In the genomic region with DNA sequence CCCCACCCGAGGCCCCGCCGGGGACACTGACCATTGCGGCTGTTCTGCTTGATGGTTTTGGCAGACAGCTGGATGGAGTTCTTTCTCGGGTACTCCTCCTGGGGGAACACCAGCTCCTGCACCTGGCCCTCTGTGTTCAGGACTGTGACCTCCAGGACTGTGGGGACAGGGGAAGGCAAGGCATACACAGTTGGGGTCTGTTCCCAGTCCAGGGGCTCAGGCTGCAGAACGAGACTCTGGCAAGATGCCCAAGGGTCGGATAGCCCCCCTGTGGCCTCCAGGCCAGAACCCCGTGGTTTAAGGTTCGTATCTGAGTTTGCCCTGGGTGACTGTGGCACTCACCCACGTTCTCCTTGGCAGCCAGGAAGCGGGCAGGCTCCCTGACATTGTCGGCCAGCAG, we compare ENCODE assay signal across 24 cellular contexts. TPM values are rescaled to one million over a fixed set of nuclear protein-coding genes. Genes with fewer than 3 reads are reported as not detected.
DNase-seq lines count a peak whose midpoint lies in the region; ATAC-seq, FAIRE-seq and TF ChIP-seq lines count a peak whose summit lies in the region.
"Had no signal": no experiment of that assay in that cellular context is flagged by ENCODE, and none has a peak within 500 bp of the region (broad histone marks: within the 10 kb centered on the region; RNA-seq: fewer than 3 reads in every experiment).

No MANE protein-coding gene starts in this region.

- H2AFZ ChIP-seq in trophoblast cell (ENCODE audit: insufficient read depth, low read length, poor library complexity) = no peak overlapping the region

- POLR2A ChIA-PET in HEK293 (lab: Yijun Ruan, JAX) = interaction anchor here (0.6 to 2.7 kb wide), 2 partner anchors 22 to 43 kb away, joined by 3 to 9 read pairs; partner anchors contain the start of gene ASF1B

- no peak overlapping the region for H4K91ac ChIP-seq in trophoblast cell (ENCODE audit: low read depth, low read length)

- H4K20me1 ChIP-seq in BLaER1 treated with 17β-estradiol and CSF1 and Interleukin-3, amounts not matched to agents 10 nM and 100 nM = peaks cover 6 to 45% (median 14%) of the 10 kb centered on the region in 11 experiments; a peak in 13 of 22 replicates

- peaks cover 30 to 71% (median 49%) of the 10 kb centered on the region in 11 experiments for H3K36me3 ChIP-seq in BLaER1 treated with 17β-estradiol and CSF1 and Interleukin-3, amounts not matched to agents 10 nM and 100 nM
- H3K36me3 ChIP-seq in HEK293 (ENCODE audit: control insufficient read depth in 2 of 2, insufficient read depth in 1 of 2, low read length in 2 of 2) (peaks cover 0 to 80% of the 10 kb centered on the region in 2 experiments; a peak in 2 of 3 replicates), trophoblast cell (ENCODE audit: control insufficient read depth in 1 of 2, insufficient read depth in 2 of 2, low read length in 2 of 2) (peaks cover 13 to 23% of the 10 kb centered on the region in 2 experiments)

- H2BK120ac ChIP-seq in trophoblast cell (ENCODE audit: insufficient read depth, low read length, poor library complexity) = no peak overlapping the region

- no peaks in the 10 kb centered on the region for H3K79me2 ChIP-seq in trophoblast cell (ENCODE audit: control insufficient read depth, insufficient read depth, low read length, poor library complexity)

- peak overlapping the region in 9 of 11 experiments; percentile 44 to 83 (median 68); a peak in 19 of 22 replicates for H3K4me2 ChIP-seq in BLaER1 treated with 17β-estradiol and CSF1 and Interleukin-3, amounts not matched to agents 10 nM and 100 nM
- no peak overlapping the region for H3K4me2 ChIP-seq in trophoblast cell (ENCODE audit: low read length)
- H3K4me2 ChIP-seq: A549 had no signal

- no peak overlapping the region for H3K4ac ChIP-seq in trophoblast cell (ENCODE audit: low read depth, low read length)

- no peaks in the 10 kb centered on the region for H3K27me3 ChIP-seq in BLaER1 treated with 17β-estradiol and CSF1 and Interleukin-3, amounts not matched to agents 10 nM and 100 nM
- no peaks in the 10 kb centered on the region for H3K27me3 ChIP-seq in trophoblast cell (ENCODE audit: insufficient read depth, low read length)
- H3K27me3 ChIP-seq: BE2C had no signal

- H3K4me3 ChIP-seq in BLaER1 treated with 17β-estradiol and CSF1 and Interleukin-3, amounts not matched to agents 10 nM and 100 nM = no peak overlapping the region
- H3K4me3 ChIP-seq in HEK293 (ENCODE audit: low read depth, low read length) (no peak overlapping the region), trophoblast cell (ENCODE audit: low read depth, low read length) (peak overlapping the region; percentile 2)
- H3K4me3 ChIP-seq: A549 had no signal

- no peak overlapping the region for H2BK5ac ChIP-seq in trophoblast cell (ENCODE audit: low read depth, low read length, poor library complexity)

- no peak overlapping the region for H2AK5ac ChIP-seq in trophoblast cell (ENCODE audit: low read length)

- H3K9me3 ChIP-seq in BLaER1 treated with 17β-estradiol and CSF1 and Interleukin-3, amounts not matched to agents 10 nM and 100 nM (replicated peaks in 1 of 11) = no peaks in the 10 kb centered on the region
- no peaks in the 10 kb centered on the region for H3K9me3 ChIP-seq in HEK293 (ENCODE audit: control insufficient read depth, insufficient read depth, low read depth, low read length)
- H3K9me3 ChIP-seq in trophoblast cell (ENCODE audit: insufficient read depth, low read depth, low read length) = peaks cover 3% of the 10 kb centered on the region
- H3K9me3 ChIP-seq: A549, BE2C, Caco-2 had no signal

- H3K23ac ChIP-seq in trophoblast cell (ENCODE audit: low read length) = no peak overlapping the region

- no peak overlapping the region for H4K8ac ChIP-seq in trophoblast cell (ENCODE audit: low read depth, low read length)

- H2BK12ac ChIP-seq in trophoblast cell (ENCODE audit: low read length) = no peak overlapping the region

- TF ChIP-seq POLR2A in GM12892 (IDR thresholded peaks at IDR 0.05; ENCODE audit: low read depth, low read length) = no peak

- H3K18ac ChIP-seq in trophoblast cell (ENCODE audit: low read length) = no peak overlapping the region

- peak overlapping the region in 6 of 11 experiments; percentile 2 to 56 (median 32); a peak in 9 of 22 replicates for H3K9ac ChIP-seq in BLaER1 treated with 17β-estradiol and CSF1 and Interleukin-3, amounts not matched to agents 10 nM and 100 nM
- H3K9ac ChIP-seq in trophoblast cell (ENCODE audit: low read length) = no peak overlapping the region

- no peak for ATAC-seq in HG03460 (IDR thresholded peaks at IDR 0.05; ENCODE audit: unreplicated experiment)
- ATAC-seq: A549; CD8-positive, alpha-beta T cell had no signal

- DNase-seq in myocyte (ENCODE audit: low read depth) (peak; percentile 48), trophoblast cell (no peak), GM12892 (ENCODE audit: insufficient read length) (no peak), NCI-H524 (lab: John Stamatoyannopoulos, UW) (no peak)
- DNase-seq in activated T-cell treated with anti-CD3 and anti-CD28 coated beads, Interleukin-2, amount 50 U/mL, for 1 hour = no peak
- DNase-seq: 8988T; ACHN; AML-193; BE2C; Caco-2; CD4-positive, CD25-positive, alpha-beta regulatory T cell; CD8-positive, alpha-beta T cell; DMS153; DND-41; GOT3; HCEC 1CT had no signal

- no peak for TF ChIP-seq CTCF in HEK293 (tag by site-specific recombination; IDR thresholded peaks at IDR 0.05)

- no peak overlapping the region for H3K14ac ChIP-seq in trophoblast cell (ENCODE audit: low read length)

- peaks cover 14 to 53% (median 41%) of the 10 kb centered on the region in 10 experiments; a peak in 19 of 20 replicates for H3K4me1 ChIP-seq in BLaER1 treated with 17β-estradiol and CSF1 and Interleukin-3, amounts not matched to agents 10 nM and 100 nM
- H3K4me1 ChIP-seq in HEK293 (ENCODE audit: control insufficient read depth, insufficient read depth, low read length) = no peaks in the 10 kb centered on the region
- H3K4me1 ChIP-seq in trophoblast cell (ENCODE audit: control insufficient read depth in 1 of 2, insufficient read depth in 2 of 2, low read length in 2 of 2) = no peaks in the 10 kb centered on the region
- H3K4me1 ChIP-seq: A549, BE2C, Caco-2 had no signal

- no peak for FAIRE-seq in GM12892 (lab: Jason Lieb, UNC)
- FAIRE-seq: A549, G401.6, GM18507, H54 had no signal

- H3K79me1 ChIP-seq in trophoblast cell (ENCODE audit: low read length) = no peaks in the 10 kb centered on the region

- peak overlapping the region in 3 of 11 experiments; percentile 23 to 40 (median 34); a peak in 3 of 22 replicates for H3K27ac ChIP-seq in BLaER1 treated with 17β-estradiol and CSF1 and Interleukin-3, amounts not matched to agents 10 nM and 100 nM
- H3K27ac ChIP-seq in HEK293 (ENCODE audit: extremely low read depth, low read depth, low read length) (no peak overlapping the region), trophoblast cell (ENCODE audit: low read depth, low read length) (no peak overlapping the region)
- H3K27ac ChIP-seq: A549, C4-2B had no signal

- CTCF ChIA-PET in HEK293 (lab: Yijun Ruan, JAX) = interaction anchor here (0.5 to 1.4 kb wide), 3 partner anchors 11 to 321 kb away, joined by 3 to 5 read pairs (median 4); no protein-coding TSS in a partner anchor

- no peak overlapping the region for H4K12ac ChIP-seq in trophoblast cell (ENCODE audit: low read depth, low read length)

- no CpG with 5 or more reads among the region's 12 CpGs for WGBS in trophoblast cell (ENCODE audit: extremely low coverage, insufficient coverage, insufficient read length)

TF ChIP-seq in HEK293, 187 proteins besides CTCF, POLR2A, EP300 and RAD21:
- TF ChIP-seq ZNF248 (tag by site-specific recombination; IDR thresholded peaks at IDR 0.05) (no peak), ZNF600 (tag by site-specific recombination; IDR thresholded peaks at IDR 0.05) (peak; percentile 60; the same call in 1 of the 2 replicates), ZNF132 (tag by site-specific recombination; IDR thresholded peaks at IDR 0.05; ENCODE audit: borderline replicate concordance) (no peak), SETDB1 (IDR thresholded peaks at IDR 0.05; ENCODE audit: insufficient read length, low read length) (no peak)

RNA-seq across cellular contexts. Expression of gene ASF1B, which starts 22.7 kb away (rescaled TPM):
- 0.26 and 0.67 TPM in 2 replicates for total RNA-seq in myocyte
- polyA plus RNA-seq in myocyte (2012) = 0.43 TPM
- 14.9 and 16.1 TPM in 2 replicates for polyA plus RNA-seq in trophoblast cell (2013)
- polyA plus RNA-seq in GM12892 (2012; ENCODE audit: missing spikeins) = 50.2 TPM

RNA-seq across cellular contexts. Expression of gene PRKACA, which starts 41.5 kb away (rescaled TPM):
- total RNA-seq in myocyte = 84.3 and 87.2 TPM in 2 replicates
- polyA plus RNA-seq in myocyte (2012) = 115 TPM
- polyA plus RNA-seq in trophoblast cell (2013) = 55.0 and 56.5 TPM in 2 replicates
- 35.1 TPM for polyA plus RNA-seq in GM12892 (2012; ENCODE audit: missing spikeins)

RNA-seq across cellular contexts. Expression of gene ADGRL1, which starts 46.9 kb away (rescaled TPM):
- 1.1 and 1.8 TPM in 2 replicates for total RNA-seq in myocyte
- polyA plus RNA-seq in myocyte (2012) = 4.4 TPM
- 4.7 and 4.9 TPM in 2 replicates for polyA plus RNA-seq in trophoblast cell (2013)
- polyA plus RNA-seq in GM12892 (2012; ENCODE audit: missing spikeins) = 0.40 TPM
